ENCODE assay signal across 19 cellular contexts in genomic region chr5:113038136-113038535, GRCh38.
"Had no signal": no experiment of that assay in that cellular context is flagged by ENCODE, and none has a peak within 500 bp of the region (broad histone marks: within the 10 kb centered on the region; RNA-seq: fewer than 3 reads in every experiment).

No MANE protein-coding gene starts in this region.

- H3K9me3 ChIP-seq: gastroesophageal sphincter, testis, tibial nerve had no signal

- H3K36me3 Mint-ChIP-seq: stimulated activated naive B cell treated with anti-CD40 and anti-IgM and Interleukin-4, amounts not matched to agents 10 μg/mL and 1 μg/mL and 100 μg/mL, for 72 hours had no signal

- H2AFZ ChIP-seq: hepatocyte had no signal

- H3K4me3 ChIP-seq: dorsolateral prefrontal cortex, gastroesophageal sphincter, hepatocyte, lung, smooth muscle cell, testis, tibial nerve had no signal

- H3K27me3 ChIP-seq: dorsolateral prefrontal cortex, gastroesophageal sphincter, hepatocyte, testis, tibial nerve had no signal

- DNase-seq: caudate nucleus; cortex of kidney; dorsolateral prefrontal cortex; effector CD8-positive, alpha-beta T cell; left colon; left ventricle myocardium superior; mesendoderm; stimulated activated CD4-positive, alpha-beta T cell treated with anti-CD3 and anti-CD28 coated beads, Interleukin-2, amount 100 ng/mL, for 48 hours; stimulated activated naive B cell treated with anti-CD40 and anti-IgM and Interleukin-4, amounts not matched to agents 10 μg/mL and 1 μg/mL and 100 μg/mL, for 72 hours; stimulated activated naive CD8-positive, alpha-beta T cell treated with anti-CD3 and anti-CD28 coated beads, Interleukin-15, amount 100 ng/mL, for 72 hours; testis had no signal

- H3K27ac Mint-ChIP-seq: stimulated activated naive B cell treated with anti-CD40 and anti-IgM and Interleukin-4, amounts not matched to agents 10 μg/mL and 1 μg/mL and 100 μg/mL, for 72 hours; stimulated activated naive CD8-positive, alpha-beta T cell treated with anti-CD3 and anti-CD28 coated beads, Interleukin-15, amount 100 ng/mL, for 72 hours had no signal

- H3K4me1 Mint-ChIP-seq: stimulated activated naive B cell treated with anti-CD40 and anti-IgM and Interleukin-4, amounts not matched to agents 10 μg/mL and 1 μg/mL and 100 μg/mL, for 72 hours; stimulated activated naive CD8-positive, alpha-beta T cell treated with anti-CD3 and anti-CD28 coated beads, Interleukin-15, amount 100 ng/mL, for 72 hours had no signal

- H3K27me3 Mint-ChIP-seq: stimulated activated naive CD8-positive, alpha-beta T cell treated with anti-CD3 and anti-CD28 coated beads, Interleukin-15, amount 100 ng/mL, for 72 hours had no signal

- H3K27ac ChIP-seq: gastroesophageal sphincter, hepatocyte, testis, tibial nerve had no signal

- H3K4me2 ChIP-seq: hepatocyte, smooth muscle cell had no signal

- H3K4me3 Mint-ChIP-seq: naive thymus-derived CD8-positive, alpha-beta T cell; neural crest cell; stimulated activated naive B cell treated with anti-CD40 and anti-IgM and Interleukin-4, amounts not matched to agents 10 μg/mL and 1 μg/mL and 100 μg/mL, for 72 hours; stimulated activated naive CD8-positive, alpha-beta T cell treated with anti-CD3 and anti-CD28 coated beads, Interleukin-15, amount 100 ng/mL, for 72 hours had no signal

- H3K9me3 Mint-ChIP-seq: naive thymus-derived CD8-positive, alpha-beta T cell; neural crest cell; stimulated activated naive B cell treated with anti-CD40 and anti-IgM and Interleukin-4, amounts not matched to agents 10 μg/mL and 1 μg/mL and 100 μg/mL, for 72 hours; stimulated activated naive CD8-positive, alpha-beta T cell treated with anti-CD3 and anti-CD28 coated beads, Interleukin-15, amount 100 ng/mL, for 72 hours had no signal

- H3K79me2 ChIP-seq: hepatocyte had no signal

- ATAC-seq: gastroesophageal sphincter; left colon; left ventricle myocardium superior; naive thymus-derived CD8-positive, alpha-beta T cell; right cardiac atrium; stimulated activated naive B cell treated with anti-CD40 and anti-IgM and Interleukin-4, amounts not matched to agents 10 μg/mL and 1 μg/mL and 100 μg/mL, for 72 hours; stimulated activated naive CD8-positive, alpha-beta T cell treated with anti-CD3 and anti-CD28 coated beads, Interleukin-15, amount 100 ng/mL, for 72 hours had no signal
